1 cellular context compared by ENCODE assay signal in the genomic region with DNA sequence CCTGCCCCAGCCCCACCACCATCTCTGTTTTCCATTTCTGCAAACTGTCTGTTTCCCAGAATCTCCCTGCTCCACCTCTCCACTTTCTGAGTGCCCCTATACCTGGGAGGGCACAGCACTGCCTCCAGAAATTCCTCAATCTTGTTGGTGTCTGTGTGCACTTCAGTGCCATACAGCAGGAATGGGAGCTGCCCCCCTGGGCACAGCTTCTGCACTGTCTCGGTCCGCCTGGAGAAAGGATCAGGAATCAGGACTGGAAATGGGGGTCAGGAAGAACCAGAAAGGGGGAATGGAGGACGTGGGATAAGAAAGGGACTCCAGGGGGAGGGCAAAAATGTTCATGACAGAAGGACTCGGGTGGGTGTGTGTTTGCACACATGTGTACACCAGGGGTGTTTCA.
TF ChIP-seq lines count a peak whose summit lies in the region.

No MANE protein-coding gene starts in this region.

TF ChIP-seq in HepG2, 621 proteins besides CTCF, POLR2A, EP300 and RAD21 (continues in another document):
- TF ChIP-seq NR3C1 (CRISPR knock-in tag; IDR thresholded peaks at IDR 0.05) (no peak), BHLHE40 (IDR thresholded peaks at IDR 0.05; ENCODE audit: low read length) (no peak), CBX2 (IDR thresholded peaks at IDR 0.05; ENCODE audit: low read depth, low read length) (no peak), CBX2 (CRISPR knock-in tag; IDR thresholded peaks at IDR 0.05; ENCODE audit: low read depth) (no peak), ZNF253 (CRISPR knock-in tag; IDR thresholded peaks at IDR 0.05; ENCODE audit: borderline replicate concordance) (no peak), ZNF790 (CRISPR knock-in tag; IDR thresholded peaks at IDR 0.05; ENCODE audit: borderline replicate concordance) (no peak), ZNF772 (CRISPR knock-in tag; IDR thresholded peaks at IDR 0.05) (no peak), SYNCRIP (IDR thresholded peaks at IDR 0.05; ENCODE audit: insufficient read depth, low read depth, low read length) (no peak), FOXM1 (CRISPR knock-in tag; IDR thresholded peaks at IDR 0.05) (no peak), ZNF33A (CRISPR knock-in tag; IDR thresholded peaks at IDR 0.05; ENCODE audit: borderline replicate concordance) (no peak), JUND (CRISPR knock-in tag; IDR thresholded peaks at IDR 0.05) (no peak), PCBP2 (optimal IDR thresholded peaks at IDR 0.05; ENCODE audit: low read depth, low read length, poor library complexity, severe bottlenecking) (peak; percentile 65), ZNF256 (CRISPR knock-in tag; conservative IDR thresholded peaks at IDR 0.05) (no peak), ZNF510 (CRISPR knock-in tag; IDR thresholded peaks at IDR 0.05; ENCODE audit: low read depth) (no peak), ZNF263 (CRISPR knock-in tag; IDR thresholded peaks at IDR 0.05) (no peak), HIVEP1 (CRISPR knock-in tag; IDR thresholded peaks at IDR 0.05) (no peak), ZNF232 (CRISPR knock-in tag; IDR thresholded peaks at IDR 0.05; ENCODE audit: borderline replicate concordance) (no peak), TBX2 (CRISPR knock-in tag; IDR thresholded peaks at IDR 0.05; ENCODE audit: borderline replicate concordance) (no peak), HOXA7 (CRISPR knock-in tag; IDR thresholded peaks at IDR 0.05) (no peak), MIER3 (CRISPR knock-in tag; IDR thresholded peaks at IDR 0.05; ENCODE audit: borderline replicate concordance) (no peak), MYNN (CRISPR knock-in tag; IDR thresholded peaks at IDR 0.05; ENCODE audit: low read depth) (no peak), ZNF546 (CRISPR knock-in tag; conservative IDR thresholded peaks at IDR 0.05) (no peak), ZNF777 (CRISPR knock-in tag; IDR thresholded peaks at IDR 0.05) (no peak), FOXP1 (IDR thresholded peaks at IDR 0.05) (no peak), FOXP1 (CRISPR knock-in tag; IDR thresholded peaks at IDR 0.05) (no peak), RBM22 (optimal IDR thresholded peaks at IDR 0.05; ENCODE audit: low read length) (no peak), MEF2D (CRISPR knock-in tag; IDR thresholded peaks at IDR 0.05) (0 out of 2 replicates have a peak, but pooled peaks have one; percentile 13), BCL6 (CRISPR knock-in tag; IDR thresholded peaks at IDR 0.05) (no peak), ETV6 (CRISPR knock-in tag; conservative IDR thresholded peaks at IDR 0.05) (no peak), ZNF354B (CRISPR knock-in tag; IDR thresholded peaks at IDR 0.05) (no peak), NPAS2 (CRISPR knock-in tag; IDR thresholded peaks at IDR 0.05; ENCODE audit: borderline replicate concordance) (no peak), ZNF678 (CRISPR knock-in tag; IDR thresholded peaks at IDR 0.05) (no peak), ZFP37 (CRISPR knock-in tag; IDR thresholded peaks at IDR 0.05; ENCODE audit: borderline replicate concordance) (no peak), MAFK (conservative IDR thresholded peaks at IDR 0.05 in 1 of 2, IDR thresholded peaks at IDR 0.05 in 1 of 2; ENCODE audit: low read length in 2 of 2) (no peak), FIP1L1 (IDR thresholded peaks at IDR 0.05; ENCODE audit: borderline replicate concordance, insufficient read depth, low read depth, low read length) (0 out of 2 replicates have a peak, but pooled peaks have one; percentile 55), ZNF792 (CRISPR knock-in tag; IDR thresholded peaks at IDR 0.05) (no peak), KLF13 (CRISPR knock-in tag; IDR thresholded peaks at IDR 0.05) (no peak), STAT5B (CRISPR knock-in tag; IDR thresholded peaks at IDR 0.05) (no peak), HOXA3 (CRISPR knock-in tag; IDR thresholded peaks at IDR 0.05) (no peak), ZNF724P (CRISPR knock-in tag; IDR thresholded peaks at IDR 0.05; ENCODE audit: borderline replicate concordance) (0 out of 2 replicates have a peak, but pooled peaks have one; percentile 24), EEA1 (CRISPR knock-in tag; IDR thresholded peaks at IDR 0.05; ENCODE audit: borderline replicate concordance) (no peak), ADNP (CRISPR knock-in tag; IDR thresholded peaks at IDR 0.05) (no peak), POLR2G (IDR thresholded peaks at IDR 0.05; ENCODE audit: low read depth, low read length) (0 out of 2 replicates have a peak, but pooled peaks have one; percentile 25)
- TF ChIP-seq, protein P1, sequence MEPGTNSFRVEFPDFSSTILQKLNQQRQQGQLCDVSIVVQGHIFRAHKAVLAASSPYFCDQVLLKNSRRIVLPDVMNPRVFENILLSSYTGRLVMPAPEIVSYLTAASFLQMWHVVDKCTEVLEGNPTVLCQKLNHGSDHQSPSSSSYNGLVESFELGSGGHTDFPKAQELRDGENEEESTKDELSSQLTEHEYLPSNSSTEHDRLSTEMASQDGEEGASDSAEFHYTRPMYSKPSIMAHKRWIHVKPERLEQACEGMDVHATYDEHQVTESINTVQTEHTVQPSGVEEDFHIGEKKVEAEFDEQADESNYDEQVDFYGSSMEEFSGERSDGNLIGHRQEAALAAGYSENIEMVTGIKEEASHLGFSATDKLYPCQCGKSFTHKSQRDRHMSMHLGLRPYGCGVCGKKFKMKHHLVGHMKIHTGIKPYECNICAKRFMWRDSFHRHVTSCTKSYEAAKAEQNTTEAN (CRISPR knock-in tag; conservative IDR thresholded peaks at IDR 0.05), result no peak
- TF ChIP-seq, protein P2, sequence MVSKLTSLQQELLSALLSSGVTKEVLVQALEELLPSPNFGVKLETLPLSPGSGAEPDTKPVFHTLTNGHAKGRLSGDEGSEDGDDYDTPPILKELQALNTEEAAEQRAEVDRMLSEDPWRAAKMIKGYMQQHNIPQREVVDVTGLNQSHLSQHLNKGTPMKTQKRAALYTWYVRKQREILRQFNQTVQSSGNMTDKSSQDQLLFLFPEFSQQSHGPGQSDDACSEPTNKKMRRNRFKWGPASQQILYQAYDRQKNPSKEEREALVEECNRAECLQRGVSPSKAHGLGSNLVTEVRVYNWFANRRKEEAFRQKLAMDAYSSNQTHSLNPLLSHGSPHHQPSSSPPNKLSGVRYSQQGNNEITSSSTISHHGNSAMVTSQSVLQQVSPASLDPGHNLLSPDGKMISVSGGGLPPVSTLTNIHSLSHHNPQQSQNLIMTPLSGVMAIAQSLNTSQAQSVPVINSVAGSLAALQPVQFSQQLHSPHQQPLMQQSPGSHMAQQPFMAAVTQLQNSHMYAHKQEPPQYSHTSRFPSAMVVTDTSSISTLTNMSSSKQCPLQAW (CRISPR knock-in tag; IDR thresholded peaks at IDR 0.05), result no peak
- TF ChIP-seq, protein P3, sequence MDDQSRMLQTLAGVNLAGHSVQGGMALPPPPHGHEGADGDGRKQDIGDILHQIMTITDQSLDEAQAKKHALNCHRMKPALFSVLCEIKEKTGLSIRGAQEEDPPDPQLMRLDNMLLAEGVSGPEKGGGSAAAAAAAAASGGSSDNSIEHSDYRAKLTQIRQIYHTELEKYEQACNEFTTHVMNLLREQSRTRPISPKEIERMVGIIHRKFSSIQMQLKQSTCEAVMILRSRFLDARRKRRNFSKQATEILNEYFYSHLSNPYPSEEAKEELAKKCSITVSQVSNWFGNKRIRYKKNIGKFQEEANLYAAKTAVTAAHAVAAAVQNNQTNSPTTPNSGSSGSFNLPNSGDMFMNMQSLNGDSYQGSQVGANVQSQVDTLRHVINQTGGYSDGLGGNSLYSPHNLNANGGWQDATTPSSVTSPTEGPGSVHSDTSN (CRISPR knock-in tag; IDR thresholded peaks at IDR 0.05; ENCODE audit: borderline replicate concordance), result no peak
- TF ChIP-seq, protein P4, sequence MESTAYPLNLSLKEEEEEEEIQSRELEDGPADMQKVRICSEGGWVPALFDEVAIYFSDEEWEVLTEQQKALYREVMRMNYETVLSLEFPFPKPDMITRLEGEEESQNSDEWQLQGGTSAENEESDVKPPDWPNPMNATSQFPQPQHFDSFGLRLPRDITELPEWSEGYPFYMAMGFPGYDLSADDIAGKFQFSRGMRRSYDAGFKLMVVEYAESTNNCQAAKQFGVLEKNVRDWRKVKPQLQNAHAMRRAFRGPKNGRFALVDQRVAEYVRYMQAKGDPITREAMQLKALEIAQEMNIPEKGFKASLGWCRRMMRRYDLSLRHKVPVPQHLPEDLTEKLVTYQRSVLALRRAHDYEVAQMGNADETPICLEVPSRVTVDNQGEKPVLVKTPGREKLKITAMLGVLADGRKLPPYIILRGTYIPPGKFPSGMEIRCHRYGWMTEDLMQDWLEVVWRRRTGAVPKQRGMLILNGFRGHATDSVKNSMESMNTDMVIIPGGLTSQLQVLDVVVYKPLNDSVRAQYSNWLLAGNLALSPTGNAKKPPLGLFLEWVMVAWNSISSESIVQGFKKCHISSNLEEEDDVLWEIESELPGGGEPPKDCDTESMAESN (CRISPR knock-in tag; conservative IDR thresholded peaks at IDR 0.05), result no peak; the same call in 1 of the 2 replicates
- TF ChIP-seq, protein P5, sequence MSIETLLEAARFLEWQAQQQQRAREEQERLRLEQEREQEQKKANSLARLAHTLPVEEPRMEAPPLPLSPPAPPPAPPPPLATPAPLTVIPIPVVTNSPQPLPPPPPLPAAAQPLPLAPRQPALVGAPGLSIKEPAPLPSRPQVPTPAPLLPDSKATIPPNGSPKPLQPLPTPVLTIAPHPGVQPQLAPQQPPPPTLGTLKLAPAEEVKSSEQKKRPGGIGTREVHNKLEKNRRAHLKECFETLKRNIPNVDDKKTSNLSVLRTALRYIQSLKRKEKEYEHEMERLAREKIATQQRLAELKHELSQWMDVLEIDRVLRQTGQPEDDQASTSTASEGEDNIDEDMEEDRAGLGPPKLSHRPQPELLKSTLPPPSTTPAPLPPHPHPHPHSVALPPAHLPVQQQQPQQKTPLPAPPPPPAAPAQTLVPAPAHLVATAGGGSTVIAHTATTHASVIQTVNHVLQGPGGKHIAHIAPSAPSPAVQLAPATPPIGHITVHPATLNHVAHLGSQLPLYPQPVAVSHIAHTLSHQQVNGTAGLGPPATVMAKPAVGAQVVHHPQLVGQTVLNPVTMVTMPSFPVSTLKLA (IDR thresholded peaks at IDR 0.05), result no peak
- TF ChIP-seq, protein P6, sequence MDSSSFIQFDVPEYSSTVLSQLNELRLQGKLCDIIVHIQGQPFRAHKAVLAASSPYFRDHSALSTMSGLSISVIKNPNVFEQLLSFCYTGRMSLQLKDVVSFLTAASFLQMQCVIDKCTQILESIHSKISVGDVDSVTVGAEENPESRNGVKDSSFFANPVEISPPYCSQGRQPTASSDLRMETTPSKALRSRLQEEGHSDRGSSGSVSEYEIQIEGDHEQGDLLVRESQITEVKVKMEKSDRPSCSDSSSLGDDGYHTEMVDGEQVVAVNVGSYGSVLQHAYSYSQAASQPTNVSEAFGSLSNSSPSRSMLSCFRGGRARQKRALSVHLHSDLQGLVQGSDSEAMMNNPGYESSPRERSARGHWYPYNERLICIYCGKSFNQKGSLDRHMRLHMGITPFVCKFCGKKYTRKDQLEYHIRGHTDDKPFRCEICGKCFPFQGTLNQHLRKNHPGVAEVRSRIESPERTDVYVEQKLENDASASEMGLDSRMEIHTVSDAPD (CRISPR knock-in tag; IDR thresholded peaks at IDR 0.05), result no peak
- TF ChIP-seq, protein P7, sequence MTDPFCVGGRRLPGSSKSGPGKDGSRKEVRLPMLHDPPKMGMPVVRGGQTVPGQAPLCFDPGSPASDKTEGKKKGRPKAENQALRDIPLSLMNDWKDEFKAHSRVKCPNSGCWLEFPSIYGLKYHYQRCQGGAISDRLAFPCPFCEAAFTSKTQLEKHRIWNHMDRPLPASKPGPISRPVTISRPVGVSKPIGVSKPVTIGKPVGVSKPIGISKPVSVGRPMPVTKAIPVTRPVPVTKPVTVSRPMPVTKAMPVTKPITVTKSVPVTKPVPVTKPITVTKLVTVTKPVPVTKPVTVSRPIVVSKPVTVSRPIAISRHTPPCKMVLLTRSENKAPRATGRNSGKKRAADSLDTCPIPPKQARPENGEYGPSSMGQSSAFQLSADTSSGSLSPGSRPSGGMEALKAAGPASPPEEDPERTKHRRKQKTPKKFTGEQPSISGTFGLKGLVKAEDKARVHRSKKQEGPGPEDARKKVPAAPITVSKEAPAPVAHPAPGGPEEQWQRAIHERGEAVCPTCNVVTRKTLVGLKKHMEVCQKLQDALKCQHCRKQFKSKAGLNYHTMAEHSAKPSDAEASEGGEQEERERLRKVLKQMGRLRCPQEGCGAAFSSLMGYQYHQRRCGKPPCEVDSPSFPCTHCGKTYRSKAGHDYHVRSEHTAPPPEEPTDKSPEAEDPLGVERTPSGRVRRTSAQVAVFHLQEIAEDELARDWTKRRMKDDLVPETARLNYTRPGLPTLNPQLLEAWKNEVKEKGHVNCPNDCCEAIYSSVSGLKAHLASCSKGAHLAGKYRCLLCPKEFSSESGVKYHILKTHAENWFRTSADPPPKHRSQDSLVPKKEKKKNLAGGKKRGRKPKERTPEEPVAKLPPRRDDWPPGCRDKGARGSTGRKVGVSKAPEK (CRISPR knock-in tag; IDR thresholded peaks at IDR 0.05; ENCODE audit: borderline replicate concordance), result no peak
- TF ChIP-seq, protein P8, sequence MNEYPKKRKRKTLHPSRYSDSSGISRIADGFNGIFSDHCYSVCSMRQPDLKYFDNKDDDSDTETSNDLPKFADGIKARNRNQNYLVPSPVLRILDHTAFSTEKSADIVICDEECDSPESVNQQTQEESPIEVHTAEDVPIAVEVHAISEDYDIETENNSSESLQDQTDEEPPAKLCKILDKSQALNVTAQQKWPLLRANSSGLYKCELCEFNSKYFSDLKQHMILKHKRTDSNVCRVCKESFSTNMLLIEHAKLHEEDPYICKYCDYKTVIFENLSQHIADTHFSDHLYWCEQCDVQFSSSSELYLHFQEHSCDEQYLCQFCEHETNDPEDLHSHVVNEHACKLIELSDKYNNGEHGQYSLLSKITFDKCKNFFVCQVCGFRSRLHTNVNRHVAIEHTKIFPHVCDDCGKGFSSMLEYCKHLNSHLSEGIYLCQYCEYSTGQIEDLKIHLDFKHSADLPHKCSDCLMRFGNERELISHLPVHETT (CRISPR knock-in tag; conservative IDR thresholded peaks at IDR 0.05), result no peak
- TF ChIP-seq, protein P9, sequence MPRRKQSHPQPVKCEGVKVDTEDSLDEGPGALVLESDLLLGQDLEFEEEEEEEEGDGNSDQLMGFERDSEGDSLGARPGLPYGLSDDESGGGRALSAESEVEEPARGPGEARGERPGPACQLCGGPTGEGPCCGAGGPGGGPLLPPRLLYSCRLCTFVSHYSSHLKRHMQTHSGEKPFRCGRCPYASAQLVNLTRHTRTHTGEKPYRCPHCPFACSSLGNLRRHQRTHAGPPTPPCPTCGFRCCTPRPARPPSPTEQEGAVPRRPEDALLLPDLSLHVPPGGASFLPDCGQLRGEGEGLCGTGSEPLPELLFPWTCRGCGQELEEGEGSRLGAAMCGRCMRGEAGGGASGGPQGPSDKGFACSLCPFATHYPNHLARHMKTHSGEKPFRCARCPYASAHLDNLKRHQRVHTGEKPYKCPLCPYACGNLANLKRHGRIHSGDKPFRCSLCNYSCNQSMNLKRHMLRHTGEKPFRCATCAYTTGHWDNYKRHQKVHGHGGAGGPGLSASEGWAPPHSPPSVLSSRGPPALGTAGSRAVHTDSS (CRISPR knock-in tag; conservative IDR thresholded peaks at IDR 0.05), result no peak
- TF ChIP-seq, protein P10, sequence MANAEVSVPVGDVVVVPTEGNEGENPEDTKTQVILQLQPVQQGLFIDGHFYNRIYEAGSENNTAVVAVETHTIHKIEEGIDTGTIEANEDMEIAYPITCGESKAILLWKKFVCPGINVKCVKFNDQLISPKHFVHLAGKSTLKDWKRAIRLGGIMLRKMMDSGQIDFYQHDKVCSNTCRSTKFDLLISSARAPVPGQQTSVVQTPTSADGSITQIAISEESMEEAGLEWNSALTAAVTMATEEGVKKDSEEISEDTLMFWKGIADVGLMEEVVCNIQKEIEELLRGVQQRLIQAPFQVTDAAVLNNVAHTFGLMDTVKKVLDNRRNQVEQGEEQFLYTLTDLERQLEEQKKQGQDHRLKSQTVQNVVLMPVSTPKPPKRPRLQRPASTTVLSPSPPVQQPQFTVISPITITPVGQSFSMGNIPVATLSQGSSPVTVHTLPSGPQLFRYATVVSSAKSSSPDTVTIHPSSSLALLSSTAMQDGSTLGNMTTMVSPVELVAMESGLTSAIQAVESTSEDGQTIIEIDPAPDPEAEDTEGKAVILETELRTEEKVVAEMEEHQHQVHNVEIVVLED (CRISPR knock-in tag; IDR thresholded peaks at IDR 0.05; ENCODE audit: borderline replicate concordance), result 0 out of 2 replicates have a peak, but pooled peaks have one; percentile 6
